32 cellular contexts compared by ENCODE assay signal in the genomic region with DNA sequence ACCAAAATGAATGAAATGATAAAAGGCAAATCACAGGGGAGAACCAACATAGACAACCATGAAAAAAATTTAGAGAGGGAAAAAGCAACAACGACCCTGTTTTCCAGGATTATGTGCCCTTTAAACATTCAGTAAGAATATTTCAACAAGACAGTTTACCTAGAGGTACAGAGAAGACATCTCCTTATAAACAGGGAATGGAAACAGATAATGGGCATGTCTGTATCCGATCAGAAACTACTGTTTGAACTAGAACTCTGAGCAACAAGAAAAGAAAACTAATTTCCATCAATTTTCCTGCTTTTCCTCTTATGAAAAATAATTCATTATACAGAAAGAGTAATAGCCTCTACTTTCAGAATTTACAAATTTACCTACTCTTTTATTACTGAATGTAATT.
"Had no signal": no experiment of that assay in that cellular context is flagged by ENCODE, and none has a peak within 500 bp of the region (broad histone marks: within the 10 kb centered on the region; RNA-seq: fewer than 3 reads in every experiment).

No MANE protein-coding gene starts in this region.

- H3K4me1 ChIP-seq: adrenal gland, ascending aorta, parathyroid adenoma, upper lobe of right lung had no signal

- H3K36me3 ChIP-seq: adrenal gland, ascending aorta, gastrocnemius medialis, right atrium auricular region, tibial artery, upper lobe of right lung had no signal

- H3K4me2 ChIP-seq: hepatocyte, smooth muscle cell had no signal

- H3K9ac ChIP-seq: parathyroid adenoma had no signal

- DNase-seq: activated B cell treated with CpG ODN at 0.5 μM for 24 hours; activated CD4-positive, alpha-beta T cell treated with anti-CD3 and anti-CD28 coated beads, Interleukin-2, amount 50 U/mL, for 1 hour; activated CD8-positive, alpha-beta T cell treated with anti-CD3 and anti-CD28 coated beads for 36 hours; activated naive CD4-positive, alpha-beta T cell; activated T-cell treated with anti-CD3 and anti-CD28 coated beads, Interleukin-2, amount 50 U/mL, for 72 hours; adrenal gland; central memory CD4-positive, alpha-beta T cell; dermis blood vessel endothelial cell; effector memory CD4-positive, alpha-beta T cell; erythroblast; gastrocnemius medialis; islet precursor cell; left ventricle myocardium inferior; mucosa of descending colon; stimulated activated CD4-positive, alpha-beta T cell treated with anti-CD3 and anti-CD28 coated beads, Interleukin-1b, Interleukin-23, amount 100 ng/mL, for 48 hours; stimulated activated CD4-positive, alpha-beta T cell treated with anti-CD3 and anti-CD28 coated beads, Interleukin-4, amount 100 ng/mL, for 4 hours; stimulated activated CD8-positive, alpha-beta memory T cell treated with anti-CD3 and anti-CD28 coated beads, Interleukin-4, amount 100 ng/mL, for 48 hours; stimulated activated naive CD8-positive, alpha-beta T cell treated with anti-CD3 and anti-CD28 coated beads, Interleukin-15, amount 100 ng/mL, for 72 hours; substantia nigra; T-cell; tibial artery; upper lobe of right lung had no signal

- H3K4me3 ChIP-seq: adrenal gland, ascending aorta, gastrocnemius medialis, hepatocyte, left ventricle myocardium inferior, lung, mucosa of descending colon, right atrium auricular region, smooth muscle cell, tibial artery, upper lobe of right lung had no signal

- H3K36me3 Mint-ChIP-seq: activated naive CD4-positive, alpha-beta T cell treated with anti-CD3 and anti-CD28 coated beads, Interleukin-2, amount 50 U/mL, for 72 hours; natural killer cell treated with Interleukin-12 subunit alpha and Interleukin-12 subunit beta and Interleukin-15 and Interleukin-18, amount 100 ng/mL, for 72 hours had no signal

- H3K27ac ChIP-seq: adrenal gland, ascending aorta, gastrocnemius medialis, hepatocyte, left ventricle myocardium inferior, parathyroid adenoma, right atrium auricular region, tibial artery, upper lobe of right lung had no signal

- H3K4me3 Mint-ChIP-seq: activated B cell treated with CpG ODN at 0.5 μM for 24 hours; activated CD8-positive, alpha-beta T cell treated with anti-CD3 and anti-CD28 coated beads for 36 hours; activated T-cell treated with anti-CD3 and anti-CD28 coated beads, Interleukin-2, amount 50 U/mL, for 72 hours; natural killer cell treated with Interleukin-12 subunit alpha and Interleukin-12 subunit beta and Interleukin-15 and Interleukin-18, amount 100 ng/mL, for 72 hours; stimulated activated memory B cell treated with anti-CD40 and anti-IgM and Interleukin-4, amounts not matched to agents 10 μg/mL and 1 μg/mL and 100 μg/mL, for 72 hours; stimulated activated naive CD8-positive, alpha-beta T cell treated with anti-CD3 and anti-CD28 coated beads, Interleukin-15, amount 100 ng/mL, for 72 hours; T-cell; T-helper 2 cell treated with Interferon-gamma antibody and Interleukin-4, amounts not matched to agents 5 μg/mL and 100 μg/mL, for 36 hours had no signal

- H3K9me3 ChIP-seq: adrenal gland, ascending aorta, gastrocnemius medialis, left ventricle myocardium inferior, mucosa of descending colon, right atrium auricular region, tibial artery, upper lobe of right lung had no signal

- H3K9me3 Mint-ChIP-seq: activated B cell treated with CpG ODN at 0.5 μM for 24 hours; activated CD8-positive, alpha-beta T cell treated with anti-CD3 and anti-CD28 coated beads for 36 hours; activated naive CD4-positive, alpha-beta T cell treated with anti-CD3 and anti-CD28 coated beads, Interleukin-2, amount 50 U/mL, for 72 hours; activated T-cell treated with anti-CD3 and anti-CD28 coated beads, Interleukin-2, amount 50 U/mL, for 72 hours; natural killer cell treated with Interleukin-12 subunit alpha and Interleukin-12 subunit beta and Interleukin-15 and Interleukin-18, amount 100 ng/mL, for 72 hours; stimulated activated memory B cell treated with anti-CD40 and anti-IgM and Interleukin-4, amounts not matched to agents 10 μg/mL and 1 μg/mL and 100 μg/mL, for 72 hours; stimulated activated naive CD8-positive, alpha-beta T cell treated with anti-CD3 and anti-CD28 coated beads, Interleukin-15, amount 100 ng/mL, for 72 hours; T-cell; T-helper 2 cell treated with Interferon-gamma antibody and Interleukin-4, amounts not matched to agents 5 μg/mL and 100 μg/mL, for 36 hours had no signal

- ATAC-seq: activated CD8-positive, alpha-beta T cell treated with anti-CD3 and anti-CD28 coated beads for 36 hours; gastrocnemius medialis; mucosa of descending colon; natural killer cell treated with Interleukin-12 subunit alpha and Interleukin-12 subunit beta and Interleukin-15 and Interleukin-18, amount 100 ng/mL, for 72 hours; stimulated activated memory B cell treated with anti-CD40 and anti-IgM and Interleukin-4, amounts not matched to agents 10 μg/mL and 1 μg/mL and 100 μg/mL, for 72 hours; stimulated activated naive CD8-positive, alpha-beta T cell treated with anti-CD3 and anti-CD28 coated beads, Interleukin-15, amount 100 ng/mL, for 72 hours; T-cell; upper lobe of right lung had no signal

- H3K27ac Mint-ChIP-seq: activated B cell treated with CpG ODN at 0.5 μM for 24 hours; activated CD8-positive, alpha-beta T cell treated with anti-CD3 and anti-CD28 coated beads for 36 hours; activated T-cell treated with anti-CD3 and anti-CD28 coated beads, Interleukin-2, amount 50 U/mL, for 72 hours; natural killer cell treated with Interleukin-12 subunit alpha and Interleukin-12 subunit beta and Interleukin-15 and Interleukin-18, amount 100 ng/mL, for 72 hours; stimulated activated memory B cell treated with anti-CD40 and anti-IgM and Interleukin-4, amounts not matched to agents 10 μg/mL and 1 μg/mL and 100 μg/mL, for 72 hours; stimulated activated naive CD8-positive, alpha-beta T cell treated with anti-CD3 and anti-CD28 coated beads, Interleukin-15, amount 100 ng/mL, for 72 hours; T-helper 2 cell treated with Interferon-gamma antibody and Interleukin-4, amounts not matched to agents 5 μg/mL and 100 μg/mL, for 36 hours had no signal

- H3K27me3 Mint-ChIP-seq: activated B cell treated with CpG ODN at 0.5 μM for 24 hours; activated CD8-positive, alpha-beta T cell treated with anti-CD3 and anti-CD28 coated beads for 36 hours; natural killer cell treated with Interleukin-12 subunit alpha and Interleukin-12 subunit beta and Interleukin-15 and Interleukin-18, amount 100 ng/mL, for 72 hours; stimulated activated memory B cell treated with anti-CD40 and anti-IgM and Interleukin-4, amounts not matched to agents 10 μg/mL and 1 μg/mL and 100 μg/mL, for 72 hours; stimulated activated naive CD8-positive, alpha-beta T cell treated with anti-CD3 and anti-CD28 coated beads, Interleukin-15, amount 100 ng/mL, for 72 hours; T-cell had no signal

- H2AFZ ChIP-seq: hepatocyte, parathyroid adenoma had no signal

- H3K27me3 ChIP-seq: adrenal gland, ascending aorta, gastrocnemius medialis, hepatocyte, right atrium auricular region, tibial artery, upper lobe of right lung had no signal
